25 cellular contexts compared by ENCODE assay signal in genomic region chr2:150042844-150043503, GRCh38.
DNase-seq lines count a peak whose midpoint lies in the region; ATAC-seq and TF ChIP-seq lines count a peak whose summit lies in the region.
"Had no signal": no experiment of that assay in that cellular context is flagged by ENCODE, and none has a peak within 500 bp of the region (broad histone marks: within the 10 kb centered on the region; RNA-seq: fewer than 3 reads in every experiment).

No MANE protein-coding gene starts in this region.

- peak; percentile 54 for ATAC-seq in lung (ENCODE audit: insufficient read depth, low FRiP score)
- ATAC-seq: natural killer cell treated with Interleukin-12 subunit alpha and Interleukin-12 subunit beta and Interleukin-15 and Interleukin-18, amount 100 ng/mL, for 72 hours; T-helper 17 cell had no signal

- no peaks in the 10 kb centered on the region for H3K36me3 ChIP-seq in lung (ENCODE audit: control insufficient read depth in 2 of 2, insufficient read depth in 2 of 2, low read length in 2 of 2)
- H3K36me3 ChIP-seq: breast epithelium, stomach, tibial artery had no signal

- H3K27ac ChIP-seq in lung (ENCODE audit: low read depth in 1 of 2, low read length in 1 of 2), result no peak overlapping the region
- H3K27ac ChIP-seq: breast epithelium, GM23248, stomach, tibial artery had no signal

- H3K4me3 ChIP-seq in lung, result no peak overlapping the region
- H3K4me3 ChIP-seq: breast epithelium, GM23248, stomach, tibial artery had no signal

- DNase-seq in COLO668 (lab: John Stamatoyannopoulos, UW; ENCODE audit: unreplicated experiment), result peak; percentile 11
- peak; percentile 25 for DNase-seq in HuH-7 (ENCODE audit: low spot score)
- peak; percentile 75 for DNase-seq in NCI-H345 (lab: John Stamatoyannopoulos, UW)
- peak; percentile 69 for DNase-seq in lung (ENCODE audit: low spot score)
- DNase-seq in cerebellar nuclear complex (lab: John Stamatoyannopoulos, UW), result no peak
- no peak for DNase-seq in HK-2 (ENCODE audit: unreplicated experiment)
- no peak for DNase-seq in dedifferentiated amniotic fluid mesenchymal stem cell (ENCODE audit: extremely low spot score)
- DNase-seq in AML-193 (lab: John Stamatoyannopoulos, UW), result no peak
- DNase-seq: activated CD4-positive, alpha-beta memory T cell treated with anti-CD3 and anti-CD28 coated beads, Interleukin-2, amount 10 ng/mL, durations not matched to agents 7 days and 5 days; activated CD4-positive, CD25-positive, alpha-beta regulatory T cell treated with anti-CD3 and anti-CD28 coated beads, Interleukin-2, amount 50 U/mL, for 72 hours; activated CD8-positive, alpha-beta memory T cell treated with anti-CD3 and anti-CD28 coated beads, Interleukin-2, amount 50 U/mL, for 48 hours; amygdala; effector CD4-positive, alpha-beta T cell; GM23248; NCI-H1105 treated with DMSO at 0.1 percent for 48 hours; NCI-H2171 treated with DMSO at 0.1 percent for 48 hours; NCI-H69; SK-N-SH; stimulated activated CD4-positive, alpha-beta T cell treated with anti-CD3 and anti-CD28 coated beads, Interleukin-1b, Interleukin-23, amount 100 ng/mL, for 48 hours; stimulated activated CD8-positive, alpha-beta memory T cell treated with anti-CD3 and anti-CD28 coated beads, Interleukin-4, amount 100 ng/mL, for 48 hours; stomach; T-helper 17 cell; tibial artery had no signal

- WGBS in lung, 2 donors, result 63 to 64% methylated on average over 4 of the region's 4 CpGs

- no peaks in the 10 kb centered on the region for H3K27me3 ChIP-seq in lung (ENCODE audit: control insufficient read depth, insufficient read depth)
- H3K27me3 ChIP-seq: breast epithelium, stomach, tibial artery had no signal

- peaks cover 0 to 4% of the 10 kb centered on the region in 2 donors for H3K9me3 ChIP-seq in lung (ENCODE audit: control insufficient read depth in 2 of 2, insufficient read depth in 1 of 2, low read length in 1 of 2)
- H3K9me3 ChIP-seq: breast epithelium, stomach, tibial artery had no signal

- H3K4me1 ChIP-seq in lung (ENCODE audit: control insufficient read depth in 2 of 2, insufficient read depth in 2 of 2, low read length in 2 of 2), result no peaks in the 10 kb centered on the region
- H3K4me1 ChIP-seq: breast epithelium, stomach, tibial artery had no signal

- TF ChIP-seq CTCF in lung (IDR thresholded peaks at IDR 0.05; ENCODE audit: control extremely low read depth, extremely low read depth), result no peak

Comparison
In these comparisons a context has a peak if more than half of its experiments do, and no peak if none do; other contexts are left out.
1. DNase-seq: peak in COLO668 (single experiment), HuH-7 (single experiment), NCI-H345 (single experiment) and lung (single experiment); none in cerebellar nuclear complex (0 of 2), HK-2 (single experiment), dedifferentiated amniotic fluid mesenchymal stem cell (single experiment) and AML-193 (0 of 2).